16 cellular contexts compared by ENCODE assay signal in the genomic region with DNA sequence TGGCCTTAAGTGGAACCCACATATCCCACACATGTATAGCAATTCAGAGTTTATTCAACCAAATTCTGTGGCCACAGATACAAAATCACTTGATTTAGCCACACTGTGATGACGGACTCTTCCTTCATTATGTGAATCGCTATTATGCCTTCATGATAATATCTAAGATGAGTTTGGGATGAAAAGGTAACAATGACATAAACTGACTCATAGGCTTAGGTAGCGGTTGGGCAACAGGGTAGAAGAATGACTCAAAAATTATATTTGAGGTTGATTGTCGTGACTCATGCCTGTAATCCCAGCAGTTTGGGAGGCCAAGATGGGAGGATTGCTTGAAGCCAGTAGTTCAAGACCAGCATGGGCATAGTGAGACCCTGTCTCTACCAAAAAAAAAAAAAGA.
DNase-seq lines count a peak whose midpoint lies in the region; ATAC-seq, FAIRE-seq and TF ChIP-seq lines count a peak whose summit lies in the region.
"Had no signal": no experiment of that assay in that cellular context is flagged by ENCODE, and none has a peak within 500 bp of the region (broad histone marks: within the 10 kb centered on the region; RNA-seq: fewer than 3 reads in every experiment).

No MANE protein-coding gene starts in this region.

- intact Hi-C loops in K562 (cut with micrococcal nuclease) = loop anchor here (5.0 kb wide), 2 partner anchors 73 to 82 kb away; partner anchors contain the start of gene USP9X
- intact Hi-C loops in Right ventricle myocardium inferior (cut with DNase I) = no loop called here

- no peak for TF ChIP-seq CTCF in K562 (IDR thresholded peaks at IDR 0.05 in 2 of 3, conservative IDR thresholded peaks at IDR 0.05 in 1 of 3; ENCODE audit: insufficient read depth in 2 of 3, low read depth in 1 of 3, low read length in 3 of 3)

- H3K27ac Mint-ChIP-seq in activated naive CD4-positive, alpha-beta T cell treated with anti-CD3 and anti-CD28 coated beads, Interleukin-2, amount 10 ng/mL, durations not matched to agents 7 days and 5 days = no peak overlapping the region
- H3K27ac Mint-ChIP-seq: B cell had no signal

- no peak overlapping the region for H3K4me3 ChIP-seq in K562
- H3K4me3 ChIP-seq: heart right ventricle, transverse colon had no signal

- ATAC-seq in K562 (no peak), GM18519 (IDR thresholded peaks at IDR 0.05; ENCODE audit: low FRiP score, unreplicated experiment) (no peak), Right ventricle myocardium inferior (no peak)
- ATAC-seq: heart right ventricle, left cardiac atrium had no signal

- H3K9me1 ChIP-seq in K562 (ENCODE audit: control insufficient read depth, insufficient read depth, low read length) = no peaks in the 10 kb centered on the region

- no peak overlapping the region for H2AFZ ChIP-seq in K562 (ENCODE audit: low read depth, low read length)

- peaks cover 12 to 19% of the 10 kb centered on the region in 2 experiments; a peak in 4 of 5 replicates for H3K4me1 ChIP-seq in K562 (replicated peaks in 1 of 2; ENCODE audit: control insufficient read depth in 2 of 2, insufficient read depth in 2 of 2, low read length in 2 of 2)

- H3K4me1 Mint-ChIP-seq in activated naive CD4-positive, alpha-beta T cell treated with anti-CD3 and anti-CD28 coated beads, Interleukin-2, amount 10 ng/mL, durations not matched to agents 7 days and 5 days = peaks cover 13% of the 10 kb centered on the region

- POLR2A ChIA-PET in K562 (lab: Yijun Ruan, JAX) = no interaction called here

- no peak overlapping the region for H3K4me3 Mint-ChIP-seq in activated naive CD4-positive, alpha-beta T cell treated with anti-CD3 and anti-CD28 coated beads, Interleukin-2, amount 10 ng/mL, durations not matched to agents 7 days and 5 days
- H3K4me3 Mint-ChIP-seq: B cell had no signal

- H3K79me2 ChIP-seq in K562 (ENCODE audit: control insufficient read depth, insufficient read depth, low read length) = no peaks in the 10 kb centered on the region

- no peaks in the 10 kb centered on the region for H4K20me1 ChIP-seq in K562 (replicated peaks; ENCODE audit: control insufficient read depth, insufficient read depth, low read length)

- no peaks in the 10 kb centered on the region for H3K27me3 ChIP-seq in K562 (ENCODE audit: control insufficient read depth in 2 of 2, insufficient read depth in 2 of 2, low read length in 2 of 2)
- H3K27me3 ChIP-seq: transverse colon had no signal

- no peak for TF ChIP-seq RAD21 in K562 (CRISPR knock-in tag; conservative IDR thresholded peaks at IDR 0.05 in 1 of 2, IDR thresholded peaks at IDR 0.05 in 1 of 2)

- BruUV-seq in K562 (replicated peaks; lab: Mats Ljungman, UMichigan) = no TSS peak

- no peak for FAIRE-seq in K562 (lab: Jason Lieb, UNC)
- FAIRE-seq: endometrium had no signal

- H3K36me3 Mint-ChIP-seq in activated naive CD4-positive, alpha-beta T cell treated with anti-CD3 and anti-CD28 coated beads, Interleukin-2, amount 10 ng/mL, durations not matched to agents 7 days and 5 days = no peaks in the 10 kb centered on the region

- no peak overlapping the region for H3K4me2 ChIP-seq in K562 (ENCODE audit: insufficient read depth, low read length)

- H3K9me3 ChIP-seq in K562 (replicated peaks; ENCODE audit: control insufficient read depth, insufficient read depth, low read depth, low read length) = no peaks in the 10 kb centered on the region
- H3K9me3 ChIP-seq: heart right ventricle, transverse colon had no signal

- WGBS in K562 (ENCODE audit: insufficient coverage, low coverage, missing lambda C conversion rate) = 50% methylated on average over 4 of the region's 4 CpGs

- H3K36me3 ChIP-seq in K562 (ENCODE audit: control insufficient read depth, insufficient read depth, low read length) = no peaks in the 10 kb centered on the region
- H3K36me3 ChIP-seq: heart right ventricle, transverse colon had no signal

- DNase-seq in activated naive CD4-positive, alpha-beta T cell treated with Interleukin-2 at 50 U/mL for 16 hours = peak; percentile 3
- no peak for DNase-seq in activated naive CD4-positive, alpha-beta T cell treated with anti-CD3 and anti-CD28 coated beads, Interleukin-2, amount 10 ng/mL, durations not matched to agents 7 days and 5 days
- DNase-seq in LHCN-M2 (ENCODE audit: low read depth) = peak; percentile 22
- no peak for DNase-seq in K562 (ENCODE audit: extremely low read depth in 1 of 4, low spot score in 3 of 4)
- DNase-seq in stimulated activated CD8-positive, alpha-beta memory T cell treated with anti-CD3 and anti-CD28 coated beads, Interleukin-4, amount 100 ng/mL, for 48 hours = peak; percentile 40
- DNase-seq in AML-193 (lab: John Stamatoyannopoulos, UW) = no peak
- DNase-seq in Right ventricle myocardium inferior (ENCODE audit: missing footprints) = no peak
- DNase-seq: activated CD4-positive, CD25-positive, alpha-beta regulatory T cell; DMS153; heart right ventricle; left cardiac atrium; NCI-H1092; transverse colon had no signal

- no peak for TF ChIP-seq EP300 in K562 (IDR thresholded peaks at IDR 0.05; ENCODE audit: low read length)

- H3K27me3 Mint-ChIP-seq in activated naive CD4-positive, alpha-beta T cell treated with anti-CD3 and anti-CD28 coated beads, Interleukin-2, amount 10 ng/mL, durations not matched to agents 7 days and 5 days = peaks cover 3% of the 10 kb centered on the region

- H3K9me3 Mint-ChIP-seq in activated naive CD4-positive, alpha-beta T cell treated with anti-CD3 and anti-CD28 coated beads, Interleukin-2, amount 10 ng/mL, durations not matched to agents 7 days and 5 days = no peaks in the 10 kb centered on the region

- TF ChIP-seq POLR2A in K562 (conservative IDR thresholded peaks at IDR 0.05) = no peak

- CTCF ChIA-PET in activated naive CD4-positive, alpha-beta T cell treated with anti-CD3 and anti-CD28 coated beads, Interleukin-2, amount 10 ng/mL, durations not matched to agents 7 days and 5 days (lab: Charles Lee) = no interaction called here
- CTCF ChIA-PET in K562 (lab: Yijun Ruan, JAX; ENCODE audit: low intra/inter-chr PET ratio) = no interaction called here

- H3K9ac ChIP-seq in K562 (ENCODE audit: insufficient read depth in 1 of 2, low read depth in 2 of 2, low read length in 2 of 2) = no peak overlapping the region

- H3K27ac ChIP-seq in K562 (ENCODE audit: extremely low read depth, low read depth, low read length) = no peak overlapping the region
- H3K27ac ChIP-seq: heart right ventricle, transverse colon had no signal

- in situ Hi-C loops in K562 (cut with MboI) = no loop called here

TF ChIP-seq in K562, 482 proteins besides CTCF, POLR2A, EP300 and RAD21:
- TF ChIP-seq CEBPG (CRISPR knock-in tag; IDR thresholded peaks at IDR 0.05) (no peak), CEBPG (tag; conservative IDR thresholded peaks at IDR 0.05 in 1 of 2, IDR thresholded peaks at IDR 0.05 in 1 of 2) (peak in 1 of 2 experiments; percentile 38; a peak in 1 of 4 replicates), BHLHE40 (IDR thresholded peaks at IDR 0.05; ENCODE audit: low read length) (no peak), ATF3 (IDR thresholded peaks at IDR 0.05) (peak; percentile 58), ATF3 (CRISPR knock-in tag; conservative IDR thresholded peaks at IDR 0.05) (no peak), ELK1 (CRISPR knock-in tag; IDR thresholded peaks at IDR 0.05) (no peak), FOSL1 (tag; conservative IDR thresholded peaks at IDR 0.05) (peak; percentile 71), DPF2 (IDR thresholded peaks at IDR 0.05) (0 out of 2 replicates have a peak, but pooled peaks have one; percentile 16)

Comparison
In these comparisons a context has a peak if more than half of its experiments do, and no peak if none do; other contexts are left out.
1. DNase-seq: peak in activated naive CD4-positive, alpha-beta T cell treated with Interleukin-2 at 50 U/mL for 16 hours (single experiment), LHCN-M2 (single experiment) and stimulated activated CD8-positive, alpha-beta memory T cell treated with anti-CD3 and anti-CD28 coated beads, Interleukin-4, amount 100 ng/mL, for 48 hours (single experiment); none in activated naive CD4-positive, alpha-beta T cell treated with anti-CD3 and anti-CD28 coated beads, Interleukin-2, amount 10 ng/mL, durations not matched to agents 7 days and 5 days (single experiment), K562 (0 of 4), AML-193 (0 of 2) and Right ventricle myocardium inferior (single experiment).